In genomic region chr12:54191550-54192022, GRCh38 we compare ENCODE assay signal across 8 cellular contexts. TPM values are rescaled to one million over a fixed set of nuclear protein-coding genes. Genes with fewer than 3 reads are reported as not detected.
DNase-seq lines count a peak whose midpoint lies in the region; ATAC-seq and TF ChIP-seq lines count a peak whose summit lies in the region.

No MANE protein-coding gene starts in this region.

- H3K9me3 ChIP-seq in OCI-LY3 (ENCODE audit: insufficient read depth, low read length), result no peaks in the 10 kb centered on the region

- peaks cover 8% of the 10 kb centered on the region; the same call in 1 of the 2 replicates for H3K27me3 ChIP-seq in OCI-LY3 (ENCODE audit: low read depth, low read length)

- peaks cover 16 to 28% (median 23%) of the 10 kb centered on the region in 3 donors for H3K4me1 Mint-ChIP-seq in IgD-negative memory B cell

- no peaks in the 10 kb centered on the region for H3K36me3 Mint-ChIP-seq in IgD-negative memory B cell

- DNase-seq in GM12865 (ENCODE audit: low read depth) (peak; percentile 89), epithelial cell of proximal tubule (ENCODE audit: low read depth) (no peak), myocyte (ENCODE audit: low read depth) (peak; percentile 89)
- DNase-seq in activated CD8-positive, alpha-beta memory T cell treated with anti-CD3 and anti-CD28 coated beads, Interleukin-2, amount 50 U/mL, for 4 hours, result peak; percentile 76
- peak; percentile 81 for DNase-seq in stimulated activated CD8-positive, alpha-beta memory T cell treated with anti-CD3 and anti-CD28 coated beads, Interleukin-4, amount 100 ng/mL, for 48 hours

- peak overlapping the region; percentile 95 for H3K4me2 ChIP-seq in OCI-LY3 (ENCODE audit: low read length)

- peaks cover 37% of the 10 kb centered on the region for H3K4me1 ChIP-seq in OCI-LY3 (ENCODE audit: low read length)

- peak overlapping the region in 3 of 4 donors; percentile 27 to 57 (median 28) for H3K4me3 Mint-ChIP-seq in IgD-negative memory B cell

- H3K4me3 ChIP-seq in GM12865 (ENCODE audit: low read depth, low read length), result no peak overlapping the region
- H3K4me3 ChIP-seq in OCI-LY3 (ENCODE audit: low read length), result peak overlapping the region; percentile 62
- H3K4me3 ChIP-seq in epithelial cell of proximal tubule (ENCODE audit: low read depth, low read length), result no peak overlapping the region

- peak overlapping the region; percentile 74 to 92 (median 79) for H3K27ac Mint-ChIP-seq in IgD-negative memory B cell

- H3K79me2 ChIP-seq in OCI-LY3 (ENCODE audit: low read length), result peaks cover 3% of the 10 kb centered on the region; the same call in 1 of the 2 replicates

- H3K9ac ChIP-seq in OCI-LY3 (ENCODE audit: low read length), result peak overlapping the region; percentile 45

- no peaks in the 10 kb centered on the region for H3K9me3 Mint-ChIP-seq in IgD-negative memory B cell

- H3K27ac ChIP-seq in OCI-LY3 (ENCODE audit: low read length), result no peak overlapping the region

- H4K20me1 ChIP-seq in OCI-LY3 (ENCODE audit: insufficient read depth, low read length), result no peaks in the 10 kb centered on the region

- H2AFZ ChIP-seq in OCI-LY3 (ENCODE audit: low read depth, low read length), result peak overlapping the region; percentile 81

- peaks cover 6% of the 10 kb centered on the region for H3K36me3 ChIP-seq in OCI-LY3 (replicated peaks; ENCODE audit: low read depth, low read length)

- ATAC-seq in GM21528 (IDR thresholded peaks at IDR 0.05; ENCODE audit: low FRiP score, unreplicated experiment), result no peak

- TF ChIP-seq CTCF in GM12865 (IDR thresholded peaks at IDR 0.05; ENCODE audit: insufficient read depth, low read depth, low read length, missing control alignments), result peak; percentile 90
- TF ChIP-seq CTCF in OCI-LY3 (IDR thresholded peaks at IDR 0.05; ENCODE audit: low read depth, low read length), result peak; percentile 72
- peak; percentile 89 for TF ChIP-seq CTCF in epithelial cell of proximal tubule (conservative IDR thresholded peaks at IDR 0.05; ENCODE audit: low read depth, low read length)

- peaks cover 24% of the 10 kb centered on the region for H3K27me3 Mint-ChIP-seq in IgD-negative memory B cell

RNA-seq across cellular contexts. Expression of gene SMUG1, which starts 2.8 kb away (rescaled TPM):
- polyA plus RNA-seq in IgD-negative memory B cell, result 32.3 TPM
- total RNA-seq in epithelial cell of proximal tubule (44.6 and 48.0 TPM in 2 replicates), myocyte (45.1 and 46.9 TPM in 2 replicates)
- 40.9 TPM for polyA plus RNA-seq in myocyte (2012)
